Comparison of ENCODE assay signal across 20 cellular contexts in genomic region chr21:36696390-36696639, GRCh38. TPM values are rescaled to one million over a fixed set of nuclear protein-coding genes. Genes with fewer than 3 reads are reported as not detected.
"Had no signal": no experiment of that assay in that cellular context is flagged by ENCODE, and none has a peak within 500 bp of the region (broad histone marks: within the 10 kb centered on the region; RNA-seq: fewer than 3 reads in every experiment).

No MANE protein-coding gene starts in this region.

- DNase-seq: amygdala; brain microvascular endothelial cell; heart right ventricle; left colon; lower lobe of right lung; posterior cingulate gyrus; stimulated activated CD4-positive, alpha-beta T cell treated with anti-CD3 and anti-CD28 coated beads, Interleukin-4, amount 100 ng/mL, for 24 hours; trophoblast cell had no signal

- H3K36me3 Mint-ChIP-seq: activated naive CD8-positive, alpha-beta T cell; mesothelial cell of epicardium had no signal

- H3K4me3 ChIP-seq: heart right ventricle, lower lobe of right lung, skin epidermis, suprapubic skin had no signal

- H3K9me3 Mint-ChIP-seq: central memory CD8-positive, alpha-beta T cell; mesothelial cell of epicardium; stimulated activated naive CD8-positive, alpha-beta T cell treated with anti-CD3 and anti-CD28 coated beads, Interleukin-15, Interleukin-2, amounts not matched to agents 100 ng/mL and 50 ng/mL, for 24 hours; T-helper 1 cell treated with Interleukin-12 subunit alpha and Interleukin-12 subunit beta and Interleukin-4 antibody, amounts not matched to agents 30 μg/mL and 1 μg/mL, for 36 hours had no signal

- H3K9me3 ChIP-seq: heart right ventricle, lower lobe of right lung, neutrophil, suprapubic skin had no signal

- ATAC-seq: activated CD4-positive, alpha-beta T cell treated with anti-CD3 and anti-CD28 coated beads for 36 hours; heart right ventricle; left colon; lower lobe of right lung had no signal

- H3K27ac ChIP-seq: brain microvascular endothelial cell, coronary artery, heart right ventricle, lower lobe of right lung, neutrophil, skin epidermis, suprapubic skin, WERI-Rb-1 had no signal

- H3K4me3 Mint-ChIP-seq: activated CD4-positive, alpha-beta T cell treated with anti-CD3 and anti-CD28 coated beads for 36 hours; central memory CD8-positive, alpha-beta T cell; mesothelial cell of epicardium; stimulated activated naive CD8-positive, alpha-beta T cell treated with anti-CD3 and anti-CD28 coated beads, Interleukin-15, Interleukin-2, amounts not matched to agents 100 ng/mL and 50 ng/mL, for 24 hours; T-helper 1 cell treated with Interleukin-12 subunit alpha and Interleukin-12 subunit beta and Interleukin-4 antibody, amounts not matched to agents 30 μg/mL and 1 μg/mL, for 36 hours had no signal

- H3K27ac Mint-ChIP-seq: activated CD4-positive, alpha-beta T cell treated with anti-CD3 and anti-CD28 coated beads for 36 hours; activated naive CD8-positive, alpha-beta T cell; mesothelial cell of epicardium; stimulated activated naive CD8-positive, alpha-beta T cell treated with anti-CD3 and anti-CD28 coated beads, Interleukin-15, Interleukin-2, amounts not matched to agents 100 ng/mL and 50 ng/mL, for 24 hours had no signal

- H3K36me3 ChIP-seq: brain microvascular endothelial cell, heart right ventricle, lower lobe of right lung, neutrophil, suprapubic skin, WERI-Rb-1 had no signal

RNA-seq across cellular contexts. Expression of gene SIM2, which starts 2.6 kb away (rescaled TPM):
- total RNA-seq: frontal cortex, lower lobe of right lung, mesothelial cell of epicardium had no signal
